ENCODE assay signal across 8 cellular contexts in the genomic region with DNA sequence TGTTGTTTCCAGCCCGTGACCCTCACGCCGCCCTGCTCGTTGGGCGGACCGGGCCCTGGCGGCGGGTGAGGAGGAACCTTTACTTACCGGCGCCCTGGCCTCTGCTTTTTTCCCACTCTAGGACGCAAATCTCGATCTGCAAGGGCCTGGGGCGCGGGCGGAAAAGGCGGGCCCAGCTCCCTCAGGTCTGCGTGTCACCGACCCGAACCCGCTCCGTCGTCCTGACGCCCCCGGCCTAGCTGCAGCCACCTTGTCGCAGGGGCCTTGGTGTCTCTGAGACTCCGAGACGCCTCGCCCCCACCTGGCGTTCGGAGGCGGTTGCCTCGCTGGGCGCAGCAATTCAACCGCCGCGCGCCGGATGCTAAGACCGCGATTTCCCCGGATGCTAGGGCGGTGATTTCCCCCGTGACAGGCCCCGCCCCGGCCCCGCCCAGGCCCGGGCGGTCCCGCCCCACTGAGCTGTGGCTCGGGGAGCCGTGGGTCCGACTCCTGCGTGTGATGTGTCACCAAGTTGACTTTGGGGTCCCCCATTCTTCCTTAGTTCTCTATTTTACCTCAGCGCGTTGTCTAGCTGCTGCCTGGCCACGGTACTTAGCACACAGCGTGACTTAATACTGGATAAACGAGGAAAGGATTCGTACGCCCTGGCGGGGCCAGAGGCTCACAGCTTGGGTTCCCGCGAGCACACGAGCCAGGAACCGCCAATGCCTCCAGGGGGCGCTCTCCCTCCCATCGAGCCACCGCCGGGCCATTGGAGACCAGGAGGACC. TPM values are rescaled to one million over a fixed set of nuclear protein-coding genes. Genes with fewer than 3 reads are reported as not detected.
DNase-seq lines count a peak whose midpoint lies in the region; ATAC-seq and TF ChIP-seq lines count a peak whose summit lies in the region.

A gene (minus strand): TSS at position 371 of the 769 bp plus-strand sequence. CDS start 18,196 bp downstream, outside the sequence.

- no peaks in the 10 kb centered on the region for H3K9me3 ChIP-seq in colonic mucosa

- ATAC-seq in HG02884 (IDR thresholded peaks at IDR 0.05; ENCODE audit: unreplicated experiment) (peak; percentile 92), left lobe of liver (peak; percentile 96)

- H3K9ac ChIP-seq in colonic mucosa (ENCODE audit: low read depth in 2 of 2, low read length in 2 of 2) = peak within 1 kb of the TSS; percentile 61 to 73

- peak within 1 kb of the TSS; percentile 44 for H3K4me3 ChIP-seq in colonic mucosa

- H3K27me3 ChIP-seq in colonic mucosa = no peaks in the 10 kb centered on the region

- no peaks in the 10 kb centered on the region for H3K36me3 ChIP-seq in colonic mucosa

- TF ChIP-seq CTCF in colonic mucosa (IDR thresholded peaks at IDR 0.05) = peak; percentile 88

- DNase-seq in NCI-H2196 (lab: John Stamatoyannopoulos, UW; ENCODE audit: unreplicated experiment) (peak; percentile 60), NCI-H2196 treated with DMSO at 0.1 percent for 48 hours (lab: John Stamatoyannopoulos, UW; ENCODE audit: unreplicated experiment) (no peak), NCI-H2029 treated with DMSO at 0.1 percent for 48 hours (lab: John Stamatoyannopoulos, UW) (peak; percentile 67), colonic mucosa (peak; percentile 88), left lobe of liver (ENCODE audit: low spot score) (peak; percentile 73)
- DNase-seq in activated CD4-positive, alpha-beta T cell treated with anti-CD3 and anti-CD28 coated beads for 24 hours (ENCODE audit: low read depth in 2 of 2) = peak; percentile 80 to 86
- DNase-seq in stimulated activated CD4-positive, alpha-beta T cell treated with anti-CD3 and anti-CD28 coated beads, Interleukin-2, amount 100 ng/mL, for 48 hours = peak; percentile 89 to 92

- H3K27ac ChIP-seq in colonic mucosa = no peak within 1 kb of the TSS

- no peaks in the 10 kb centered on the region for H3K4me1 ChIP-seq in colonic mucosa

- intact Hi-C loops in colonic mucosa (cut with DNase I) = no loop called here

RNA-seq across cellular contexts. Expression of the gene that starts here (rescaled TPM):
- total RNA-seq in colonic mucosa (10 to 100 TPM in 1 of 2 donors, 1 to 10 TPM in 1; 2.6 to 11.6 TPM), left lobe of liver (1.5 TPM)
